In genomic region chr2:39568561-39569006, GRCh38 we compare ENCODE assay signal across 10 cellular contexts.
DNase-seq lines count a peak whose midpoint lies in the region; ATAC-seq and TF ChIP-seq lines count a peak whose summit lies in the region.
"Had no signal": no experiment of that assay in that cellular context is flagged by ENCODE, and none has a peak within 500 bp of the region (broad histone marks: within the 10 kb centered on the region; RNA-seq: fewer than 3 reads in every experiment).

No MANE protein-coding gene starts in this region.

- DNase-seq in HS-27A (ENCODE audit: low read depth): peak; percentile 70
- peak; percentile 78 for DNase-seq in astrocyte of the hippocampus (ENCODE audit: low read depth, low spot score)
- DNase-seq in iPS-NIHi11 (ENCODE audit: low spot score): peak; percentile 32
- no peak for DNase-seq in thoracic aorta (ENCODE audit: low spot score)
- no peak for DNase-seq in posterior vena cava (ENCODE audit: low spot score)
- no peak for DNase-seq in germinal center (ENCODE audit: low spot score)
- DNase-seq: activated CD8-positive, alpha-beta memory T cell treated with anti-CD3 and anti-CD28 coated beads, Interleukin-2, amount 50 U/mL, for 4 hours; effector memory CD8-positive, alpha-beta T cell; naive thymus-derived CD8-positive, alpha-beta T cell had no signal

- H3K27ac ChIP-seq in thoracic aorta: peak overlapping the region; percentile 47 to 74

- no peak for TF ChIP-seq CTCF in thoracic aorta (IDR thresholded peaks at IDR 0.05)

- H3K4me1 ChIP-seq in thoracic aorta (ENCODE audit: control insufficient read depth in 1 of 2, low read depth in 2 of 2): peaks cover 25 to 57% of the 10 kb centered on the region in 2 donors

- ATAC-seq in thoracic aorta (ENCODE audit: insufficient number of reproducible peaks, low FRiP score, low read depth): peak; percentile 56
- ATAC-seq in GM19035 (IDR thresholded peaks at IDR 0.05; ENCODE audit: unreplicated experiment): no peak
- ATAC-seq: effector memory CD8-positive, alpha-beta T cell; naive thymus-derived CD8-positive, alpha-beta T cell had no signal

- peaks cover 7% of the 10 kb centered on the region for H3K9me3 ChIP-seq in thoracic aorta

- no peaks in the 10 kb centered on the region for H3K36me3 ChIP-seq in thoracic aorta

- no peak overlapping the region for H3K4me3 ChIP-seq in thoracic aorta

- intact Hi-C loops in posterior vena cava (cut with DNase I): loop anchor here in 1 of 2 donors (10.0 kb wide), 1 partner anchor 1306 kb away; no protein-coding TSS in a partner anchor

- no peaks in the 10 kb centered on the region for H3K27me3 ChIP-seq in thoracic aorta (replicated peaks; ENCODE audit: insufficient read depth)

Comparison
In these comparisons a context has a peak if more than half of its experiments do, and no peak if none do; other contexts are left out.
1. DNase-seq: peak in HS-27A (single experiment), astrocyte of the hippocampus (single experiment) and iPS-NIHi11 (single experiment); none in thoracic aorta (single experiment), posterior vena cava (single experiment) and germinal center (single experiment).